5 cellular contexts compared by ENCODE assay signal in the genomic region with DNA sequence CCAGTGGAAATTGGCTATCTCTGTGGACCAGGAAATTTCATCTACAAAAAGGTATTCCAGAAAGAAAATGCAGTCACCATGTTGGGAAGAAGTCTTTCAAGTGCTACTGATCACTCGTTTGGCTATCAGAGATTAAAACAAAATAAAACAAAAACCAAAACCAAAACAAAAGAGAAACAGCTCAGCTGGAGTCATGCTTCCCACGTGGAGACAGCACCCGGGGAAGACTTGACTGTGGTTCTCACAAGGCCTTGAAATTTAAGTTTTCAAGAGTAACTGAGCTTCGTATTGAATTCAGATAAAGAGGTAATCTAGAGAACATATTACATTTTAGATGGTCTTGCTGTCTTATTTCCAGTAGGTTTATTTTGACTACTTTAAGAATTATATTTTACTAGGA.
DNase-seq lines count a peak whose midpoint lies in the region; TF ChIP-seq lines count a peak whose summit lies in the region.
"Not testable (repeated sequence)": the region's sequence is repeated elsewhere in the genome, so short reads cannot be mapped to it uniquely, and the experiment has no call there.

No MANE protein-coding gene starts in this region.

- H3K4me2 ChIP-seq in MM.1S (ENCODE audit: low read depth, low read length) = peak overlapping the region; percentile 39; the same call in 1 of the 2 replicates
- not testable (repeated sequence) for H3K4me2 ChIP-seq in PC-9

- H3K27me3 ChIP-seq in MM.1S (replicated peaks; ENCODE audit: insufficient read depth, low read length); PC-9 (ENCODE audit: insufficient read depth, low read depth): not testable (repeated sequence)

- H3K4me1 ChIP-seq in MM.1S (ENCODE audit: low read length); PC-9 (replicated peaks; ENCODE audit: insufficient read depth): not testable (repeated sequence)

- not testable (repeated sequence) for H3K9me3 ChIP-seq in MM.1S (replicated peaks; ENCODE audit: insufficient read depth, low read length); PC-9 (ENCODE audit: insufficient read depth, low read depth)

- POLR2A ChIA-PET in PC-9 (lab: Charles Lee; ENCODE audit: unreplicated experiment) = not testable (repeated sequence)

- not testable (repeated sequence) for H3K9me2 ChIP-seq in MM.1S (replicated peaks; ENCODE audit: insufficient read depth, low read length); PC-9 (ENCODE audit: insufficient read depth)

- not testable (repeated sequence) for H3K27ac ChIP-seq in MM.1S (ENCODE audit: low read length); PC-9

- H3K36me3 ChIP-seq in MM.1S (replicated peaks; ENCODE audit: insufficient read depth, low read length); PC-9 (ENCODE audit: low read depth): not testable (repeated sequence)

- H3K79me2 ChIP-seq in MM.1S (ENCODE audit: low read length); PC-9 (ENCODE audit: low read depth): not testable (repeated sequence)

- peak; percentile 3 for DNase-seq in GM12865 (ENCODE audit: low read depth)
- DNase-seq in MM.1S = peak; percentile 62
- DNase-seq in NK-92 treated with Interleukin-12 subunit alpha and Interleukin-12 subunit beta, amount 100 ng/mL, for 24 hours (lab: John Stamatoyannopoulos, UW) = peak; percentile 27
- not testable (repeated sequence) for DNase-seq in PC-9
- peak; percentile 20 for DNase-seq in fibroblast of villous mesenchyme (ENCODE audit: low read depth)

- H2AFZ ChIP-seq in MM.1S (ENCODE audit: low read length) (peak overlapping the region; percentile 54), PC-9 (peak overlapping the region; percentile 17; the same call in 1 of the 2 replicates)

- not testable (repeated sequence) for H4K20me1 ChIP-seq in MM.1S (ENCODE audit: insufficient read depth, low read length); PC-9 (ENCODE audit: insufficient read depth)

- H3F3A ChIP-seq in MM.1S (ENCODE audit: insufficient read depth, low read length); PC-9 (ENCODE audit: insufficient read depth, low read depth): not testable (repeated sequence)

- H3K9ac ChIP-seq in MM.1S (ENCODE audit: low read length) = not testable (repeated sequence)

- CTCF ChIA-PET in PC-9 (lab: Charles Lee) = not testable (repeated sequence)

- TF ChIP-seq CTCF in GM12865 (IDR thresholded peaks at IDR 0.05; ENCODE audit: insufficient read depth, low read depth, low read length, missing control alignments); MM.1S (IDR thresholded peaks at IDR 0.05; ENCODE audit: low read length); PC-9 (conservative IDR thresholded peaks at IDR 0.05); fibroblast of villous mesenchyme (IDR thresholded peaks at IDR 0.05; ENCODE audit: insufficient read depth, low read depth, low read length): not testable (repeated sequence)

- intact Hi-C loops in PC-9 (cut with micrococcal nuclease; ENCODE audit: unreplicated experiment) = not testable (repeated sequence)

- not testable (repeated sequence) for H3K4me3 ChIP-seq in GM12865 (ENCODE audit: low read depth, low read length); PC-9; fibroblast of villous mesenchyme (ENCODE audit: low read depth, low read length)
- H3K4me3 ChIP-seq in MM.1S (ENCODE audit: low read length) = 0 out of 2 replicates have a peak overlapping the region, but pooled peaks have one; percentile 22

- BruUV-seq in PC-9 (replicated peaks; lab: Mats Ljungman, UMichigan) = not testable (repeated sequence)
